In the genomic region with DNA sequence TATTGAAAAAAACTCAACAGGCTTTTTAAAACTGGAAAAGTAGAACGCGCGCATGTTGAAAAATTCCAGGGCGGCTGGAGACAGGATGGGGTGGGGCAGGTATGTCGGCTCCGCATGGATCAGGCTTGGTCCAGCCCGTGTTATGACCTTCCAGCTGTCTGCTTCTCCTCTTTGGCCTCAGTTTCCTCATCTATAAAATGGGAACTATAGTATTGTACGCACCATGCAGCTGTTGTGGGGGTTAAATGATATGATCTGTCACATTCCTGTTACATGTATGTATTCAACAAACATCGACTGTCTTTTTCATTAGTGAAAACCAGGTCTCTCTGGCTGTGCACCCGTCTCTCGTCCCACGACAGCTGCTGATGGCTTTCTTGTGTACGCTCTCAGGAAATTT, we compare ENCODE assay signal across 23 cellular contexts. TPM values are rescaled to one million over a fixed set of nuclear protein-coding genes. Genes with fewer than 3 reads are reported as not detected.
DNase-seq lines count a peak whose midpoint lies in the region; ATAC-seq, FAIRE-seq and TF ChIP-seq lines count a peak whose summit lies in the region.
"Had no signal": no experiment of that assay in that cellular context is flagged by ENCODE, and none has a peak within 500 bp of the region (broad histone marks: within the 10 kb centered on the region; RNA-seq: fewer than 3 reads in every experiment).

No MANE protein-coding gene starts in this region.

- H3K9me3 Mint-ChIP-seq in CD8-positive, alpha-beta T cell, result no peaks in the 10 kb centered on the region

- TF ChIP-seq CTCF in HepG2 (CRISPR knock-in tag; IDR thresholded peaks at IDR 0.05) (no peak), right lobe of liver (IDR thresholded peaks at IDR 0.05) (no peak), dorsolateral prefrontal cortex (IDR thresholded peaks at IDR 0.05 in 54 of 56, conservative IDR thresholded peaks at IDR 0.05 in 2 of 56; ENCODE audit: low read depth in 1 of 56, partially characterized antibody in 56 of 56) (no peak), PC-9 (conservative IDR thresholded peaks at IDR 0.05) (no peak), Peyer's patch (IDR thresholded peaks at IDR 0.05) (no peak)
- TF ChIP-seq CTCF in CD8-positive, alpha-beta T cell (IDR thresholded peaks at IDR 0.05), result no peak

- H3K27ac ChIP-seq in HepG2 (ENCODE audit: extremely low read length, insufficient read depth, low read length) (no peak overlapping the region), right lobe of liver (no peak overlapping the region), angular gyrus (ENCODE audit: low read depth, low read length) (peak overlapping the region; percentile 8), dorsolateral prefrontal cortex (peak overlapping the region in 49 of 59 donors; percentile 8 to 100 (median 97)), PC-9 (no peak overlapping the region), Peyer's patch (no peak overlapping the region)
- no peak overlapping the region for H3K27ac ChIP-seq in CD8-positive, alpha-beta T cell (ENCODE audit: low read depth, low read length)
- H3K27ac ChIP-seq: A549 had no signal

- intact Hi-C loops in HepG2 (cut with micrococcal nuclease; ENCODE audit: unreplicated experiment), result no loop called here
- intact Hi-C loops in right lobe of liver (cut with DNase I), result no loop called here
- intact Hi-C loops in dorsolateral prefrontal cortex (cut with DNase I), result no loop called here
- intact Hi-C loops in PC-9 (cut with micrococcal nuclease; ENCODE audit: unreplicated experiment), result no loop called here
- intact Hi-C loops in CD8-positive, alpha-beta T cell (cut with DNase I, micrococcal nuclease), result no loop called here

- POLR2A ChIA-PET in HepG2 (lab: Yijun Ruan, JAX), result no interaction called here
- POLR2A ChIA-PET in PC-9 (lab: Charles Lee; ENCODE audit: unreplicated experiment), result no interaction called here
- POLR2A ChIA-PET in CD8-positive, alpha-beta T cell (lab: Charles Lee), result no interaction called here

- CTCF ChIA-PET in HepG2 (lab: Yijun Ruan, JAX; ENCODE audit: low intra/inter-chr PET ratio, low total read pairs), result no interaction called here
- CTCF ChIA-PET in PC-9 (lab: Charles Lee), result no interaction called here
- CTCF ChIA-PET in CD8-positive, alpha-beta T cell (lab: Charles Lee), result no interaction called here

- TF ChIP-seq RAD21 in HepG2 (CRISPR knock-in tag; IDR thresholded peaks at IDR 0.05), result no peak

- FAIRE-seq in HepG2 (lab: Jason Lieb, UNC), result no peak
- FAIRE-seq: A549, G401.6, GM12892, H54 had no signal

- H3K9me2 ChIP-seq in PC-9 (ENCODE audit: insufficient read depth), result no peaks in the 10 kb centered on the region

- in situ Hi-C loops in HepG2 (cut with HindIII; ENCODE audit: extremely low pct_ligation_motif_present, low pct_unique_long_range_greater_than_20kb), result loop anchor here (10.0 kb wide), 1 partner anchor 62 kb away; no protein-coding TSS in a partner anchor

- H3K4me1 ChIP-seq in HepG2 (ENCODE audit: insufficient read depth, low read length) (no peaks in the 10 kb centered on the region), right lobe of liver (no peaks in the 10 kb centered on the region), PC-9 (replicated peaks; ENCODE audit: insufficient read depth) (no peaks in the 10 kb centered on the region), Peyer's patch (no peaks in the 10 kb centered on the region)
- H3K4me1 ChIP-seq in CD8-positive, alpha-beta T cell (ENCODE audit: insufficient read depth, low read length), result no peaks in the 10 kb centered on the region
- H3K4me1 ChIP-seq: A549, BE2C, Caco-2, HAP-1 had no signal

- H3K4me3 ChIP-seq in HepG2 (replicated peaks in 1 of 3; ENCODE audit: insufficient read depth in 1 of 3, low read depth in 2 of 3, low read length in 3 of 3) (no peak overlapping the region), right lobe of liver (no peak overlapping the region), dorsolateral prefrontal cortex (no peak overlapping the region), PC-9 (no peak overlapping the region), Peyer's patch (no peak overlapping the region)
- no peak overlapping the region for H3K4me3 ChIP-seq in CD8-positive, alpha-beta T cell (ENCODE audit: low read depth, low read length)
- H3K4me3 ChIP-seq: A549, HAP-1 had no signal

- H3K36me3 ChIP-seq in HepG2 (replicated peaks in 1 of 2; ENCODE audit: control insufficient read depth in 1 of 2, insufficient read depth in 2 of 2, low read length in 2 of 2), result no peaks in the 10 kb centered on the region
- H3K36me3 ChIP-seq in right lobe of liver, result no peaks in the 10 kb centered on the region
- no peaks in the 10 kb centered on the region for H3K36me3 ChIP-seq in PC-9 (ENCODE audit: low read depth)
- no peaks in the 10 kb centered on the region for H3K36me3 ChIP-seq in CD8-positive, alpha-beta T cell (ENCODE audit: insufficient read depth, low read length)
- H3K36me3 ChIP-seq in Peyer's patch, result no peaks in the 10 kb centered on the region
- H3K36me3 ChIP-seq: BE2C, HAP-1 had no signal

- ATAC-seq in HepG2 (no peak), right lobe of liver (no peak)
- ATAC-seq in CD8-positive, alpha-beta T cell, result no peak
- ATAC-seq: A549 had no signal

- H3K4me2 ChIP-seq in HepG2 (ENCODE audit: low read depth, low read length), result no peak overlapping the region
- no peak overlapping the region for H3K4me2 ChIP-seq in PC-9
- H3K4me2 ChIP-seq: A549 had no signal

- H4K20me1 ChIP-seq in HepG2 (ENCODE audit: insufficient read depth, low read length) (no peaks in the 10 kb centered on the region), PC-9 (ENCODE audit: insufficient read depth) (no peaks in the 10 kb centered on the region; the same call in 1 of the 2 replicates)

- TF ChIP-seq EP300 in HepG2 (IDR thresholded peaks at IDR 0.05; ENCODE audit: low read depth in 2 of 2, low read length in 2 of 2) (no peak), HepG2 (CRISPR knock-in tag; IDR thresholded peaks at IDR 0.05; ENCODE audit: borderline replicate concordance) (no peak)

- no peak overlapping the region for H3K9ac ChIP-seq in HepG2 (ENCODE audit: insufficient read depth, low read depth, low read length)

- no peak for DNase-seq in HepG2 (ENCODE audit: low spot score)
- no peak for DNase-seq in right lobe of liver
- DNase-seq in dorsolateral prefrontal cortex, result no peak
- DNase-seq in PC-9, result no peak
- no peak for DNase-seq in CD8-positive, alpha-beta T cell
- no peak for DNase-seq in Peyer's patch
- DNase-seq: 8988T; ACHN; AML-193; BE2C; C1 segment of cervical spinal cord; Caco-2; CD4-positive, alpha-beta memory T cell; DMS153; DND-41; GOT3; HFFc6 had no signal

- H3K27me3 ChIP-seq in HepG2 (ENCODE audit: control insufficient read depth in 1 of 2, insufficient read depth in 2 of 2, low read length in 2 of 2) (peaks cover 16 to 33% of the 10 kb centered on the region in 2 experiments; a peak in 3 of 5 replicates), right lobe of liver (no peaks in the 10 kb centered on the region), dorsolateral prefrontal cortex (no peaks in the 10 kb centered on the region), PC-9 (ENCODE audit: insufficient read depth, low read depth) (peaks cover 98% of the 10 kb centered on the region), Peyer's patch (no peaks in the 10 kb centered on the region)
- no peaks in the 10 kb centered on the region for H3K27me3 ChIP-seq in CD8-positive, alpha-beta T cell (ENCODE audit: insufficient read depth, low read length)

- H3K4me3 Mint-ChIP-seq in CD8-positive, alpha-beta T cell, result no peak overlapping the region
- H3K4me3 Mint-ChIP-seq: CD4-positive, alpha-beta memory T cell; HFFc6 had no signal

- BruUV-seq in HepG2 (replicated peaks; lab: Mats Ljungman, UMichigan) (no TSS peak), PC-9 (replicated peaks; lab: Mats Ljungman, UMichigan) (no TSS peak)

- TF ChIP-seq POLR2A in HepG2 (IDR thresholded peaks at IDR 0.05; ENCODE audit: insufficient read depth in 1 of 2, low read depth in 2 of 2, low read length in 2 of 2) (no peak), right lobe of liver (IDR thresholded peaks at IDR 0.05) (no peak), Peyer's patch (IDR thresholded peaks at IDR 0.05) (no peak)

- no peak overlapping the region for H3K27ac Mint-ChIP-seq in CD8-positive, alpha-beta T cell
- H3K27ac Mint-ChIP-seq: CD4-positive, alpha-beta memory T cell; HFFc6 had no signal

- H3K27me3 Mint-ChIP-seq in CD8-positive, alpha-beta T cell (ENCODE audit: low read depth), result peaks cover 9% of the 10 kb centered on the region

- no peaks in the 10 kb centered on the region for H3K36me3 Mint-ChIP-seq in CD8-positive, alpha-beta T cell
- H3K36me3 Mint-ChIP-seq: CD4-positive, alpha-beta memory T cell had no signal

- H2AFZ ChIP-seq in HepG2 (ENCODE audit: low read length) (no peak overlapping the region), PC-9 (no peak overlapping the region)

- no peaks in the 10 kb centered on the region for H3F3A ChIP-seq in PC-9 (ENCODE audit: insufficient read depth, low read depth)

- no peaks in the 10 kb centered on the region for H3K9me3 ChIP-seq in HepG2 (ENCODE audit: low read length)
- no peaks in the 10 kb centered on the region for H3K9me3 ChIP-seq in right lobe of liver
- H3K9me3 ChIP-seq in PC-9 (ENCODE audit: insufficient read depth, low read depth), result no peaks in the 10 kb centered on the region
- no peaks in the 10 kb centered on the region for H3K9me3 ChIP-seq in CD8-positive, alpha-beta T cell (ENCODE audit: low read length)
- H3K9me3 ChIP-seq in Peyer's patch, result no peaks in the 10 kb centered on the region
- H3K9me3 ChIP-seq: A549, BE2C, Caco-2, HAP-1 had no signal

- 41% methylated on average over 13 of the region's 13 CpGs for WGBS in HepG2 (ENCODE audit: low lambda C conversion rate)
- 79% methylated on average over 13 of the region's 13 CpGs for WGBS in right lobe of liver (ENCODE audit: insufficient coverage, low coverage, low lambda C conversion rate, missing lambda C conversion rate)

- no peaks in the 10 kb centered on the region for H3K4me1 Mint-ChIP-seq in CD8-positive, alpha-beta T cell (ENCODE audit: low read depth)
- H3K4me1 Mint-ChIP-seq: CD4-positive, alpha-beta memory T cell had no signal

- no peaks in the 10 kb centered on the region for H3K79me2 ChIP-seq in HepG2 (ENCODE audit: insufficient read depth, low read length)
- H3K79me2 ChIP-seq in PC-9 (ENCODE audit: low read depth), result no peaks in the 10 kb centered on the region

RNA-seq across cellular contexts. Expression of a gene that starts 18.8 kb away (rescaled TPM):
- total RNA-seq in HepG2 (2016; rRNA removed; fragmentation: Illumina TruSeq; extraction: Trizol) (not detected in 2 replicates), right lobe of liver (under 1 TPM in 4 of 6 experiments, not detected in 2; 0.12 to 0.35 (median 0.23) TPM), dorsolateral prefrontal cortex (100 to 1,000 TPM in 74 of 120 experiments, 10 to 100 TPM in 46; 79.3 to 168 (median 106) TPM), PC-9 (2021) (0.41 and 0.50 TPM in 2 replicates), Peyer's patch (10 to 100 TPM; 14.9 to 31.5 (median 22.9) TPM)
- not detected in 2 replicates for total RNA-seq in HepG2 (2016; cell fraction: cytosol; rRNA removed; fragmentation: Illumina TruSeq; extraction: Trizol; ENCODE audit: low read depth)
- total RNA-seq in HepG2 (2016; cell fraction: insoluble cytoplasmic fraction; rRNA removed; fragmentation: Illumina TruSeq; extraction: Trizol), result not detected in 2 replicates
- not detected in 2 replicates for total RNA-seq in HepG2 (2016; cell fraction: membrane; rRNA removed; fragmentation: Illumina TruSeq; extraction: Trizol)
- not detected in 2 replicates for total RNA-seq in HepG2 (2016; cell fraction: nucleus; rRNA removed; fragmentation: Illumina TruSeq; extraction: Trizol)
- not detected in 2 replicates for polyA plus RNA-seq in HepG2 (2011; rRNA removed)
- not detected in 2 replicates for polyA plus RNA-seq in HepG2 (2011; cell fraction: cytosol; rRNA removed)
- not detected in 2 replicates for polyA plus RNA-seq in HepG2 (2011; cell fraction: nucleus; rRNA removed)
- not detected in 2 replicates for polyA plus RNA-seq in HepG2 (2012)
- polyA plus RNA-seq in HepG2 (2016; cell fraction: cytosol; fragmentation: Illumina TruSeq; extraction: Trizol; ENCODE audit: low read depth), result not detected in 2 replicates
- polyA plus RNA-seq in HepG2 (2016; cell fraction: insoluble cytoplasmic fraction; fragmentation: Illumina TruSeq; extraction: Trizol; ENCODE audit: low read depth), result not detected in 2 replicates
- polyA plus RNA-seq in HepG2 (2016; cell fraction: membrane; fragmentation: Illumina TruSeq; extraction: Trizol; ENCODE audit: low read depth), result not detected in 2 replicates
- not detected in 2 replicates for polyA plus RNA-seq in HepG2 (2016; cell fraction: nucleus; fragmentation: Illumina TruSeq; extraction: Trizol; ENCODE audit: insufficient read depth, low read depth)
- polyA minus RNA-seq in HepG2 (2011; rRNA and poly(A)+ RNA removed; ENCODE audit: low replicate concordance), result not detected in 2 replicates
- not detected in 2 replicates for polyA minus RNA-seq in HepG2 (2011; cell fraction: cytosol; rRNA and poly(A)+ RNA removed)
- not detected in 2 replicates for polyA minus RNA-seq in HepG2 (2011; cell fraction: nucleus; rRNA and poly(A)+ RNA removed)
- total RNA-seq in CD8-positive, alpha-beta T cell, result not detected
- total RNA-seq: CD4-positive, alpha-beta memory T cell; HFFc6 had no signal
- polyA plus RNA-seq: A549; CD4-positive, alpha-beta memory T cell had no signal

Comparison
In these comparisons a context has a peak if more than half of its experiments do, and no peak if none do; other contexts are left out.
1. H3K27ac ChIP-seq: peak in angular gyrus (single experiment) and dorsolateral prefrontal cortex (49 of 59); none in HepG2 (single experiment), right lobe of liver (0 of 3), PC-9 (single experiment), CD8-positive, alpha-beta T cell (single experiment) and Peyer's patch (0 of 4).
2. RNA of a gene that starts 18.8 kb away (total RNA-seq): 79.3 to 168 TPM in dorsolateral prefrontal cortex and 14.9 to 31.5 TPM in Peyer's patch; 0.41 to 0.50 TPM in PC-9, 0.12 to 0.35 TPM in right lobe of liver, not detected in HepG2 and not detected in CD8-positive, alpha-beta T cell; every median in the first group is over 10 times any median in the second.